ENCODE assay signal across 16 cellular contexts in genomic region chr16:85392756-85393673, GRCh38.
A peak's percentile ranks its signal among the peaks of the same experiment; 100 is the strongest.
DNase-seq lines count a peak whose midpoint lies in the region; ATAC-seq, FAIRE-seq and TF ChIP-seq lines count a peak whose summit lies in the region.
"Had no signal": no experiment of that assay in that cellular context is flagged by ENCODE, and none has a peak within 500 bp of the region (broad histone marks: within the 10 kb centered on the region; RNA-seq: fewer than 3 reads in every experiment).

No MANE protein-coding gene starts in this region.

- no peak overlapping the region for H3K27ac ChIP-seq in SJCRH30

- H3K9me3 ChIP-seq in SJCRH30 (replicated peaks) = no peaks in the 10 kb centered on the region
- H3K9me3 ChIP-seq: HAP-1 had no signal

- H3K4me1 Mint-ChIP-seq in stimulated activated naive CD8-positive, alpha-beta T cell treated with anti-CD3 and anti-CD28 coated beads, Interleukin-15, amount 100 ng/mL, for 72 hours = peaks cover 10% of the 10 kb centered on the region
- peaks cover 31% of the 10 kb centered on the region for H3K4me1 Mint-ChIP-seq in glutamatergic neuron (ENCODE audit: low read depth, unreplicated experiment)
- peaks cover 0 to 8% (median 4%) of the 10 kb centered on the region in 3 donors for H3K4me1 Mint-ChIP-seq in naive B cell

- peaks cover 7% of the 10 kb centered on the region for H3K27me3 Mint-ChIP-seq in stimulated activated naive CD8-positive, alpha-beta T cell treated with anti-CD3 and anti-CD28 coated beads, Interleukin-15, amount 100 ng/mL, for 72 hours
- H3K27me3 Mint-ChIP-seq in glutamatergic neuron (ENCODE audit: unreplicated experiment) (peaks cover 15% of the 10 kb centered on the region), naive B cell (peaks cover 14 to 38% (median 26%) of the 10 kb centered on the region in 3 donors)

- H3K4me3 Mint-ChIP-seq in stimulated activated naive CD8-positive, alpha-beta T cell treated with anti-CD3 and anti-CD28 coated beads, Interleukin-15, amount 100 ng/mL, for 72 hours = no peak overlapping the region
- H3K4me3 Mint-ChIP-seq in glutamatergic neuron (ENCODE audit: unreplicated experiment) (no peak overlapping the region), naive B cell (no peak overlapping the region)
- H3K4me3 Mint-ChIP-seq: stimulated activated memory B cell treated with anti-CD40 and anti-IgM and Interleukin-4, amounts not matched to agents 10 μg/mL and 1 μg/mL and 100 μg/mL, for 72 hours had no signal

- H3K36me3 ChIP-seq in SJCRH30 = no peaks in the 10 kb centered on the region
- H3K36me3 ChIP-seq: HAP-1 had no signal

- no peaks in the 10 kb centered on the region for H3K36me3 Mint-ChIP-seq in glutamatergic neuron (ENCODE audit: unreplicated experiment)
- peaks cover 0 to under 1% of the 10 kb centered on the region in 2 donors for H3K36me3 Mint-ChIP-seq in naive B cell
- H3K36me3 Mint-ChIP-seq: stimulated activated memory B cell treated with anti-CD40 and anti-IgM and Interleukin-4, amounts not matched to agents 10 μg/mL and 1 μg/mL and 100 μg/mL, for 72 hours had no signal

- H3K27ac Mint-ChIP-seq in stimulated activated naive CD8-positive, alpha-beta T cell treated with anti-CD3 and anti-CD28 coated beads, Interleukin-15, amount 100 ng/mL, for 72 hours = no peak overlapping the region
- H3K27ac Mint-ChIP-seq in glutamatergic neuron (ENCODE audit: unreplicated experiment) (no peak overlapping the region), naive B cell (no peak overlapping the region)
- H3K27ac Mint-ChIP-seq: stimulated activated memory B cell treated with anti-CD40 and anti-IgM and Interleukin-4, amounts not matched to agents 10 μg/mL and 1 μg/mL and 100 μg/mL, for 72 hours had no signal

- no peak overlapping the region for H3K4me3 ChIP-seq in SJCRH30
- H3K4me3 ChIP-seq: HAP-1 had no signal

- no peaks in the 10 kb centered on the region for H3K9me3 Mint-ChIP-seq in stimulated activated naive CD8-positive, alpha-beta T cell treated with anti-CD3 and anti-CD28 coated beads, Interleukin-15, amount 100 ng/mL, for 72 hours
- H3K9me3 Mint-ChIP-seq in glutamatergic neuron (ENCODE audit: unreplicated experiment) (peaks cover 20% of the 10 kb centered on the region), naive B cell (no peaks in the 10 kb centered on the region)

- H3K4me1 ChIP-seq in SJCRH30 = peaks cover 15% of the 10 kb centered on the region

- H3K27me3 ChIP-seq in SJCRH30 = no peaks in the 10 kb centered on the region

- ATAC-seq in stimulated activated naive CD8-positive, alpha-beta T cell treated with anti-CD3 and anti-CD28 coated beads, Interleukin-15, amount 100 ng/mL, for 72 hours = peak; percentile 11
- no peak for ATAC-seq in stimulated activated naive CD8-positive, alpha-beta T cell treated with anti-CD3 and anti-CD28 coated beads, Interleukin-15, Interleukin-2, amounts not matched to agents 100 U/mL and 50 U/mL, for 24 hours
- ATAC-seq in naive B cell (ENCODE audit: low read depth in 2 of 2) (peak; percentile 16 to 18), HG03196 (IDR thresholded peaks at IDR 0.05; ENCODE audit: unreplicated experiment) (no peak)

- no peak for TF ChIP-seq CTCF in glutamatergic neuron (IDR thresholded peaks at IDR 0.05; ENCODE audit: partially characterized antibody, unreplicated experiment)

- DNase-seq in stimulated activated naive CD8-positive, alpha-beta T cell treated with anti-CD3 and anti-CD28 coated beads, Interleukin-15, amount 100 ng/mL, for 72 hours = no peak
- no peak for DNase-seq in stimulated activated naive CD8-positive, alpha-beta T cell treated with anti-CD3 and anti-CD28 coated beads, Interleukin-15, Interleukin-2, amounts not matched to agents 100 U/mL and 50 U/mL, for 24 hours
- peak; percentile 3 for DNase-seq in glutamatergic neuron
- DNase-seq in naive B cell = peak; percentile 16
- DNase-seq in urothelium cell line (ENCODE audit: low spot score) = no peak
- DNase-seq in epidermal melanocyte (ENCODE audit: insufficient read length, low spot score) = no peak
- DNase-seq in SJCRH30 = no peak
- DNase-seq: cerebellar nuclear complex, foreskin melanocyte, GF-D8, mammary epithelial cell had no signal

- FAIRE-seq in urothelium cell line (lab: Jason Lieb, UNC) = no peak
- FAIRE-seq: D721Med, endometrium had no signal

Comparison
In these comparisons a context has a peak if more than half of its experiments do, and no peak if none do; other contexts are left out.
1. ATAC-seq: peak in stimulated activated naive CD8-positive, alpha-beta T cell treated with anti-CD3 and anti-CD28 coated beads, Interleukin-15, amount 100 ng/mL, for 72 hours (single experiment) and naive B cell (2 of 2); none in stimulated activated naive CD8-positive, alpha-beta T cell treated with anti-CD3 and anti-CD28 coated beads, Interleukin-15, Interleukin-2, amounts not matched to agents 100 U/mL and 50 U/mL, for 24 hours (single experiment) and HG03196 (single experiment).
2. DNase-seq: peak in glutamatergic neuron (single experiment) and naive B cell (single experiment); none in stimulated activated naive CD8-positive, alpha-beta T cell treated with anti-CD3 and anti-CD28 coated beads, Interleukin-15, amount 100 ng/mL, for 72 hours (0 of 2), stimulated activated naive CD8-positive, alpha-beta T cell treated with anti-CD3 and anti-CD28 coated beads, Interleukin-15, Interleukin-2, amounts not matched to agents 100 U/mL and 50 U/mL, for 24 hours (single experiment), urothelium cell line (single experiment), epidermal melanocyte (single experiment) and SJCRH30 (0 of 2).